In the genomic region with DNA sequence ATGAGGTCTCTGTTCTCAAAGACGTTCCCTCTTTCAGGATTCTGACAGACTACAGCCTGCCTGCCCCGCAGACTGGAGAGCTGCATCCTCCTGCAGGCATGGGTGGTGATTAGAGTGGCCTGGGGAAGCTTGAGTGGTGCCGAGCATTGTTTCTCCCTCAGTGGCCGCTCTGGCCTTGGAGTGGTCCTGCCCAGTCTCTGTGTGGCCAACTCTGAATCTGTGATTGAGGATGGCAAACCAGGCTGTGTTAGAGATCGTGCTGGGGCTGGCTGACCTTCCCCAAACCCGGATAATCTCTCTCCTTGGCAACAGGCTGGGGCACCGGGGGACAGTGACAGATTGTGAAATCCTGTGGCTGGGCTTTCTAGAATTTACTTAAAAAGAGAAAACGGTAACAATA, we compare ENCODE assay signal across 2 cellular contexts.
TF ChIP-seq lines count a peak whose summit lies in the region.

No MANE protein-coding gene starts in this region.

TF ChIP-seq in A549, 52 proteins besides CTCF, POLR2A, EP300 and RAD21 (continued from another document):
- TF ChIP-seq, protein P1, sequence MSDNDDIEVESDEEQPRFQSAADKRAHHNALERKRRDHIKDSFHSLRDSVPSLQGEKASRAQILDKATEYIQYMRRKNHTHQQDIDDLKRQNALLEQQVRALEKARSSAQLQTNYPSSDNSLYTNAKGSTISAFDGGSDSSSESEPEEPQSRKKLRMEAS (IDR thresholded peaks at IDR 0.05), result no peak
- TF ChIP-seq FOXS1 (CRISPR knock-in tag; IDR thresholded peaks at IDR 0.05) (no peak), MAZ (IDR thresholded peaks at IDR 0.05; ENCODE audit: borderline replicate concordance, low read depth, low read length) (no peak), CBX8 (IDR thresholded peaks at IDR 0.05) (no peak), POLR2AphosphoS2 (conservative IDR thresholded peaks at IDR 0.05; ENCODE audit: low read length) (no peak), MYC (IDR thresholded peaks at IDR 0.05; ENCODE audit: borderline replicate concordance, low read length) (no peak), TFCP2L1 (CRISPR knock-in tag; IDR thresholded peaks at IDR 0.05) (no peak), PBX3 (IDR thresholded peaks at IDR 0.05) (no peak)

TF ChIP-seq in IMR-90, 13 proteins besides CTCF, POLR2A, EP300 and RAD21 (continued from another document):
- no peak for TF ChIP-seq ELK1 (IDR thresholded peaks at IDR 0.05; ENCODE audit: borderline replicate concordance, low read depth, low read length)
- no peak for TF ChIP-seq SMC3 (IDR thresholded peaks at IDR 0.05; ENCODE audit: low read depth, low read length)
- TF ChIP-seq RCOR1 (IDR thresholded peaks at IDR 0.05; ENCODE audit: insufficient replicate concordance, low read length), result no peak
- no peak for TF ChIP-seq MXI1 (IDR thresholded peaks at IDR 0.05; ENCODE audit: borderline replicate concordance, low read depth, low read length)
- no peak for TF ChIP-seq FOS (IDR thresholded peaks at IDR 0.05; ENCODE audit: low read depth, low read length)
- no peak for TF ChIP-seq CEBPB (IDR thresholded peaks at IDR 0.05; ENCODE audit: low read depth, low read length)
- TF ChIP-seq USF2 (IDR thresholded peaks at IDR 0.05; ENCODE audit: low read depth, low read length), result no peak
